1 cellular context compared by ENCODE assay signal in the genomic region with DNA sequence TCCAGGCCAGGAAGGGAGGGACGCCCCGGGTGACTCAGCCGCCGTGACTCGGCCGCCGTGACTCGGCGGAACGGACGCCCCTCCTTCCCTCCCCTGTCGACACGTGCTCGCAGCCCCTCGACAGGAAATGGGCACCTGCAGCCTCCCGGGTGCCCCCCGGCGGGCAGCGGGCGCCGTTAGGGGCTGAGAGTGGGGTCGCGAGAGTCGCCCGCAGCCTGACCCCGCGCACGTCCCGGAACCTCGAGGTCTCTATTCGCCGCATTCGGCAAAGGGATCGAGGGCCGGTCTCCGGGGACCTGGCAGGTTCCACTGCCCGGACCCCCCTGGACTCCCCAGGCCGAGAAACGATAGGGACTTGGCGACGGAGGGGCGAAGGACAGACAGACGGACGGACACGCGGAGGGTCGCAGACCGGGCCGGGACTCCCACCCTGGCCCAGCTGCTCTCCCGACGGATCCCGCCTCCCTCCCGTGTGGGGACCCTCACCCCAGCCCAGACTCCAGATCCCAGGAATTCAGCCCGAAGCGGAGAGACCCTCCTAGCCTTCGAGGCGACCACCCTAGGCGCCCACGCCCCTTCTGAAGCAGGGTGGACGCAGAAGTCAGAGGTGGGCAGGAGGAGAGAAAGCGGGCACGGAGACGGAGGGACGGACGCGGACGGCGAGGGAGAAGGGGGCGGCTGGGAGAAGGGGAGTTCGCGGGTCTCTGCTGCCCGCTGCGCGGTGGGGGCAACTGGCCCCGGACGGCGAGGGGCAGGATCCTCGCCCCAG.
TF ChIP-seq lines count a peak whose summit lies in the region.

No MANE protein-coding gene starts in this region.

TF ChIP-seq in HEK293, 187 proteins besides CTCF, POLR2A, EP300 and RAD21 (continued from another document):
- TF ChIP-seq, protein P1, sequence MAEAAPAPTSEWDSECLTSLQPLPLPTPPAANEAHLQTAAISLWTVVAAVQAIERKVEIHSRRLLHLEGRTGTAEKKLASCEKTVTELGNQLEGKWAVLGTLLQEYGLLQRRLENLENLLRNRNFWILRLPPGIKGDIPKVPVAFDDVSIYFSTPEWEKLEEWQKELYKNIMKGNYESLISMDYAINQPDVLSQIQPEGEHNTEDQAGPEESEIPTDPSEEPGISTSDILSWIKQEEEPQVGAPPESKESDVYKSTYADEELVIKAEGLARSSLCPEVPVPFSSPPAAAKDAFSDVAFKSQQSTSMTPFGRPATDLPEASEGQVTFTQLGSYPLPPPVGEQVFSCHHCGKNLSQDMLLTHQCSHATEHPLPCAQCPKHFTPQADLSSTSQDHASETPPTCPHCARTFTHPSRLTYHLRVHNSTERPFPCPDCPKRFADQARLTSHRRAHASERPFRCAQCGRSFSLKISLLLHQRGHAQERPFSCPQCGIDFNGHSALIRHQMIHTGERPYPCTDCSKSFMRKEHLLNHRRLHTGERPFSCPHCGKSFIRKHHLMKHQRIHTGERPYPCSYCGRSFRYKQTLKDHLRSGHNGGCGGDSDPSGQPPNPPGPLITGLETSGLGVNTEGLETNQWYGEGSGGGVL (tag by site-specific recombination; IDR thresholded peaks at IDR 0.05), result peak; percentile 67; the same call in 1 of the 2 replicates
- TF ChIP-seq ZXDB (tag by site-specific recombination; IDR thresholded peaks at IDR 0.05) (peak; percentile 29; the same call in 1 of the 2 replicates), ZIC2 (tag by site-specific recombination; IDR thresholded peaks at IDR 0.05) (no peak; the same call in 1 of the 2 replicates), ZBTB20 (tag by site-specific recombination; IDR thresholded peaks at IDR 0.05) (peak; percentile 93; the same call in 1 of the 2 replicates), MYNN (tag by site-specific recombination; IDR thresholded peaks at IDR 0.05; ENCODE audit: borderline replicate concordance) (no peak), REPIN1 (tag by site-specific recombination; IDR thresholded peaks at IDR 0.05; ENCODE audit: low read depth) (peak; percentile 26; the same call in 1 of the 2 replicates), SP7 (tag by site-specific recombination; IDR thresholded peaks at IDR 0.05) (0 out of 2 replicates have a peak, but pooled peaks have one; percentile 27), ZBTB7A (tag by site-specific recombination; IDR thresholded peaks at IDR 0.05; ENCODE audit: low read depth) (peak; percentile 84; the same call in 1 of the 2 replicates), ZNF133 (tag by site-specific recombination; IDR thresholded peaks at IDR 0.05) (no peak), SP3 (tag by site-specific recombination; IDR thresholded peaks at IDR 0.05) (peak; percentile 46; the same call in 1 of the 2 replicates), ZFP69B (tag by site-specific recombination; IDR thresholded peaks at IDR 0.05) (no peak), WT1 (tag by site-specific recombination; IDR thresholded peaks at IDR 0.05) (peak; percentile 62), ZNF335 (tag by site-specific recombination; conservative IDR thresholded peaks at IDR 0.05) (peak; percentile 65), ZSCAN16 (tag by site-specific recombination; IDR thresholded peaks at IDR 0.05) (no peak), ZNF777 (tag by site-specific recombination; IDR thresholded peaks at IDR 0.05; ENCODE audit: borderline replicate concordance) (peak; percentile 25; the same call in 1 of the 2 replicates), ZNF670 (tag by site-specific recombination; IDR thresholded peaks at IDR 0.05; ENCODE audit: low read depth) (no peak), GLIS2 (tag by site-specific recombination; IDR thresholded peaks at IDR 0.05) (peak; percentile 93), SP2 (tag by site-specific recombination; IDR thresholded peaks at IDR 0.05) (peak; percentile 57), GLIS1 (tag by site-specific recombination; IDR thresholded peaks at IDR 0.05) (peak; percentile 52), ZNF302 (tag by site-specific recombination; IDR thresholded peaks at IDR 0.05; ENCODE audit: low read depth) (no peak), KLF8 (tag by site-specific recombination; IDR thresholded peaks at IDR 0.05) (peak; percentile 27; the same call in 1 of the 2 replicates), BCL11A (tag by site-specific recombination; IDR thresholded peaks at IDR 0.05; ENCODE audit: low read depth) (peak; percentile 13; the same call in 1 of the 2 replicates)
- TF ChIP-seq, protein P2, sequence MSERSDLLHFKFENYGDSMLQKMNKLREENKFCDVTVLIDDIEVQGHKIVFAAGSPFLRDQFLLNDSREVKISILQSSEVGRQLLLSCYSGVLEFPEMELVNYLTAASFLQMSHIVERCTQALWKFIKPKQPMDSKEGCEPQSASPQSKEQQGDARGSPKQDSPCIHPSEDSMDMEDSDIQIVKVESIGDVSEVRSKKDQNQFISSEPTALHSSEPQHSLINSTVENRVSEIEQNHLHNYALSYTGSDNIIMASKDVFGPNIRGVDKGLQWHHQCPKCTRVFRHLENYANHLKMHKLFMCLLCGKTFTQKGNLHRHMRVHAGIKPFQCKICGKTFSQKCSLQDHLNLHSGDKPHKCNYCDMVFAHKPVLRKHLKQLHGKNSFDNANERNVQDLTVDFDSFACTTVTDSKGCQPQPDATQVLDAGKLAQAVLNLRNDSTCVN (tag by site-specific recombination; optimal IDR thresholded peaks at IDR 0.05), result peak; percentile 65
- TF ChIP-seq, protein P3, sequence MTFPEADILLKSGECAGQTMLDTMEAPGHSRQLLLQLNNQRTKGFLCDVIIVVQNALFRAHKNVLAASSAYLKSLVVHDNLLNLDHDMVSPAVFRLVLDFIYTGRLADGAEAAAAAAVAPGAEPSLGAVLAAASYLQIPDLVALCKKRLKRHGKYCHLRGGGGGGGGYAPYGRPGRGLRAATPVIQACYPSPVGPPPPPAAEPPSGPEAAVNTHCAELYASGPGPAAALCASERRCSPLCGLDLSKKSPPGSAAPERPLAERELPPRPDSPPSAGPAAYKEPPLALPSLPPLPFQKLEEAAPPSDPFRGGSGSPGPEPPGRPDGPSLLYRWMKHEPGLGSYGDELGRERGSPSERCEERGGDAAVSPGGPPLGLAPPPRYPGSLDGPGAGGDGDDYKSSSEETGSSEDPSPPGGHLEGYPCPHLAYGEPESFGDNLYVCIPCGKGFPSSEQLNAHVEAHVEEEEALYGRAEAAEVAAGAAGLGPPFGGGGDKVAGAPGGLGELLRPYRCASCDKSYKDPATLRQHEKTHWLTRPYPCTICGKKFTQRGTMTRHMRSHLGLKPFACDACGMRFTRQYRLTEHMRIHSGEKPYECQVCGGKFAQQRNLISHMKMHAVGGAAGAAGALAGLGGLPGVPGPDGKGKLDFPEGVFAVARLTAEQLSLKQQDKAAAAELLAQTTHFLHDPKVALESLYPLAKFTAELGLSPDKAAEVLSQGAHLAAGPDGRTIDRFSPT (tag by site-specific recombination; IDR thresholded peaks at IDR 0.05), result peak; percentile 95
- TF ChIP-seq, protein P4, sequence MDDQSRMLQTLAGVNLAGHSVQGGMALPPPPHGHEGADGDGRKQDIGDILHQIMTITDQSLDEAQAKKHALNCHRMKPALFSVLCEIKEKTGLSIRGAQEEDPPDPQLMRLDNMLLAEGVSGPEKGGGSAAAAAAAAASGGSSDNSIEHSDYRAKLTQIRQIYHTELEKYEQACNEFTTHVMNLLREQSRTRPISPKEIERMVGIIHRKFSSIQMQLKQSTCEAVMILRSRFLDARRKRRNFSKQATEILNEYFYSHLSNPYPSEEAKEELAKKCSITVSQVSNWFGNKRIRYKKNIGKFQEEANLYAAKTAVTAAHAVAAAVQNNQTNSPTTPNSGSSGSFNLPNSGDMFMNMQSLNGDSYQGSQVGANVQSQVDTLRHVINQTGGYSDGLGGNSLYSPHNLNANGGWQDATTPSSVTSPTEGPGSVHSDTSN (CRISPR knock-in tag; IDR thresholded peaks at IDR 0.05), result no peak; the same call in 1 of the 2 replicates
- TF ChIP-seq, protein P5, sequence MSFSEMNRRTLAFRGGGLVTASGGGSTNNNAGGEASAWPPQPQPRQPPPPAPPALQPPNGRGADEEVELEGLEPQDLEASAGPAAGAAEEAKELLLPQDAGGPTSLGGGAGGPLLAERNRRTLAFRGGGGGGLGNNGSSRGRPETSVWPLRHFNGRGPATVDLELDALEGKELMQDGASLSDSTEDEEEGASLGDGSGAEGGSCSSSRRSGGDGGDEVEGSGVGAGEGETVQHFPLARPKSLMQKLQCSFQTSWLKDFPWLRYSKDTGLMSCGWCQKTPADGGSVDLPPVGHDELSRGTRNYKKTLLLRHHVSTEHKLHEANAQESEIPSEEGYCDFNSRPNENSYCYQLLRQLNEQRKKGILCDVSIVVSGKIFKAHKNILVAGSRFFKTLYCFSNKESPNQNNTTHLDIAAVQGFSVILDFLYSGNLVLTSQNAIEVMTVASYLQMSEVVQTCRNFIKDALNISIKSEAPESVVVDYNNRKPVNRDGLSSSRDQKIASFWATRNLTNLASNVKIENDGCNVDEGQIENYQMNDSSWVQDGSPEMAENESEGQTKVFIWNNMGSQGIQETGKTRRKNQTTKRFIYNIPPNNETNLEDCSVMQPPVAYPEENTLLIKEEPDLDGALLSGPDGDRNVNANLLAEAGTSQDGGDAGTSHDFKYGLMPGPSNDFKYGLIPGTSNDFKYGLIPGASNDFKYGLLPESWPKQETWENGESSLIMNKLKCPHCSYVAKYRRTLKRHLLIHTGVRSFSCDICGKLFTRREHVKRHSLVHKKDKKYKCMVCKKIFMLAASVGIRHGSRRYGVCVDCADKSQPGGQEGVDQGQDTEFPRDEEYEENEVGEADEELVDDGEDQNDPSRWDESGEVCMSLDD (tag by site-specific recombination; IDR thresholded peaks at IDR 0.05), result peak; percentile 48; the same call in 1 of the 2 replicates
